ENCODE assay signal across 7 cellular contexts in genomic region chr1:206176113-206176500, GRCh38. TPM values are rescaled to one million over a fixed set of nuclear protein-coding genes. Genes with fewer than 3 reads are reported as not detected.
"Had no signal": no experiment of that assay in that cellular context is flagged by ENCODE, and none has a peak within 500 bp of the region (broad histone marks: within the 10 kb centered on the region; RNA-seq: fewer than 3 reads in every experiment).

No MANE protein-coding gene starts in this region.

RNA-seq across cellular contexts. Expression of gene AVPR1B, which starts 58.9 kb away (rescaled TPM):
- total RNA-seq: activated CD8-positive, alpha-beta T cell treated with anti-CD3 and anti-CD28 coated beads for 36 hours; dermis microvascular lymphatic vessel endothelial cell; epithelial cell of proximal tubule; left lobe of liver; naive thymus-derived CD8-positive, alpha-beta T cell; SJSA1; vagina had no signal
- polyA plus RNA-seq: naive thymus-derived CD8-positive, alpha-beta T cell had no signal
